20 cellular contexts compared by ENCODE assay signal in genomic region chr6:35218456-35218855, GRCh38. TPM values are rescaled to one million over a fixed set of nuclear protein-coding genes. Genes with fewer than 3 reads are reported as not detected.
DNase-seq lines count a peak whose midpoint lies in the region; ATAC-seq and TF ChIP-seq lines count a peak whose summit lies in the region.
"Had no signal": no experiment of that assay in that cellular context is flagged by ENCODE, and none has a peak within 500 bp of the region (broad histone marks: within the 10 kb centered on the region; RNA-seq: fewer than 3 reads in every experiment).

No MANE protein-coding gene starts in this region.

- peaks cover 71% of the 10 kb centered on the region for H4K20me1 ChIP-seq in osteoblast (ENCODE audit: insufficient read depth, low read length)

- DNase-seq in left ventricle myocardium inferior (no peak), right atrium auricular region (ENCODE audit: low spot score) (no peak), osteoblast (ENCODE audit: insufficient read length, low spot score, missing footprints) (peak; percentile 85), aorta (peak in 1 of 2 donors; percentile 57), A673 (ENCODE audit: low spot score) (no peak)
- DNase-seq in activated naive CD4-positive, alpha-beta T cell treated with Interleukin-2 at 50 U/mL for 16 hours, result no peak
- DNase-seq: CD8-positive, alpha-beta T cell; EL; MG63; NCI-H1048; NCI-H1436; NCI-H1930; NCI-H446 treated with DMSO at 0.1 percent for 48 hours; NCI-H774; SHP77 had no signal

- no peak for TF ChIP-seq CTCF in left ventricle myocardium inferior (IDR thresholded peaks at IDR 0.05; ENCODE audit: borderline replicate concordance)
- TF ChIP-seq CTCF in right atrium auricular region (IDR thresholded peaks at IDR 0.05), result no peak
- no peak for TF ChIP-seq CTCF in brain (conservative IDR thresholded peaks at IDR 0.05)
- no peak for TF ChIP-seq CTCF in osteoblast (IDR thresholded peaks at IDR 0.05; ENCODE audit: extremely low read depth, low read depth, low read length)
- TF ChIP-seq CTCF in A673 (conservative IDR thresholded peaks at IDR 0.05; ENCODE audit: low read depth, low read length), result no peak

- no peaks in the 10 kb centered on the region for H3K36me3 Mint-ChIP-seq in brain
- H3K36me3 Mint-ChIP-seq: CD8-positive, alpha-beta T cell had no signal

- CTCF ChIA-PET in A673 (lab: Charles Lee), result no interaction called here

- H3K27ac ChIP-seq in left ventricle myocardium inferior (replicated peaks) (peak overlapping the region; percentile 36), right atrium auricular region (no peak overlapping the region), osteoblast (ENCODE audit: low read depth, low read length) (peak overlapping the region; percentile 45), aorta (ENCODE audit: low read depth in 1 of 2, low read length in 2 of 2) (peak overlapping the region; percentile 68 to 79), A673 (ENCODE audit: low read depth, low read length, poor library complexity, severe bottlenecking) (no peak overlapping the region)
- H3K27ac ChIP-seq: KMS-11, SK-N-MC had no signal

- H3K4me1 Mint-ChIP-seq in brain, result peaks cover 65% of the 10 kb centered on the region

- H3K36me3 ChIP-seq in left ventricle myocardium inferior (no peaks in the 10 kb centered on the region), right atrium auricular region (no peaks in the 10 kb centered on the region), osteoblast (ENCODE audit: insufficient read depth, low read length) (peaks cover 62% of the 10 kb centered on the region), aorta (ENCODE audit: control insufficient read depth in 1 of 2, insufficient read depth in 2 of 2, low read length in 1 of 2) (no peaks in the 10 kb centered on the region), A673 (ENCODE audit: insufficient read depth, low read length, poor library complexity, severe bottlenecking) (no peaks in the 10 kb centered on the region)
- H3K36me3 ChIP-seq: MG63 had no signal

- peak overlapping the region in 1 of 5 experiments; percentile 79 for H3K4me3 Mint-ChIP-seq in brain
- H3K4me3 Mint-ChIP-seq: CD8-positive, alpha-beta T cell had no signal

- intact Hi-C loops in left ventricle myocardium inferior (cut with micrococcal nuclease) (no loop called here), aorta (cut with DNase I) (no loop called here), A673 (cut with micrococcal nuclease; ENCODE audit: unreplicated experiment) (no loop called here)

- ATAC-seq in aorta (ENCODE audit: low FRiP score) (no peak), HG03342 (IDR thresholded peaks at IDR 0.05; ENCODE audit: unreplicated experiment) (no peak)
- ATAC-seq: CD8-positive, alpha-beta T cell; GM12878 had no signal

- peaks cover 6% of the 10 kb centered on the region for H3K27me3 Mint-ChIP-seq in brain

- H3K4me1 ChIP-seq in left ventricle myocardium inferior (peaks cover 81% of the 10 kb centered on the region), right atrium auricular region (peaks cover 0 to 10% of the 10 kb centered on the region in 2 donors), osteoblast (ENCODE audit: insufficient read depth, low read length) (peaks cover 67% of the 10 kb centered on the region), aorta (ENCODE audit: control insufficient read depth in 1 of 2, insufficient read depth in 2 of 2, low read length in 2 of 2) (peaks cover 4 to 30% of the 10 kb centered on the region in 2 donors), A673 (ENCODE audit: insufficient read depth, low read length, poor library complexity, severe bottlenecking) (no peaks in the 10 kb centered on the region)

- H3K4me3 ChIP-seq in left ventricle myocardium inferior, result no peak overlapping the region
- H3K4me3 ChIP-seq in right atrium auricular region, result no peak overlapping the region
- H3K4me3 ChIP-seq in osteoblast (ENCODE audit: insufficient read depth, low read length), result peak overlapping the region; percentile 70
- H3K4me3 ChIP-seq in aorta (ENCODE audit: low read length in 2 of 2), result no peak overlapping the region
- H3K4me3 ChIP-seq in A673 (ENCODE audit: low read depth, low read length, poor library complexity, severe bottlenecking), result no peak overlapping the region
- H3K4me3 ChIP-seq: GM12878, MG63, SK-N-MC had no signal

- no peak overlapping the region for H2AFZ ChIP-seq in osteoblast (ENCODE audit: low read length)

- peaks cover 99% of the 10 kb centered on the region for H3K79me2 ChIP-seq in osteoblast (ENCODE audit: insufficient read depth, low read length)

- peak overlapping the region; percentile 82 for H3K4me2 ChIP-seq in osteoblast (ENCODE audit: insufficient read depth, low read length)
- H3K4me2 ChIP-seq: KMS-11 had no signal

- POLR2A ChIA-PET in A673 (lab: Charles Lee; ENCODE audit: low non-redundant PET), result no interaction called here

- H3K27me3 ChIP-seq in left ventricle myocardium inferior (ENCODE audit: low read depth) (peaks cover 32% of the 10 kb centered on the region), right atrium auricular region (peaks cover 2 to 9% of the 10 kb centered on the region in 2 donors), osteoblast (ENCODE audit: insufficient read depth, low read length) (no peaks in the 10 kb centered on the region), aorta (ENCODE audit: control insufficient read depth in 1 of 2, insufficient read depth in 2 of 2, low read length in 1 of 2) (no peaks in the 10 kb centered on the region), A673 (replicated peaks; ENCODE audit: insufficient read depth, low read depth, low read length, poor library complexity) (peaks cover 16% of the 10 kb centered on the region)
- H3K27me3 ChIP-seq: MG63 had no signal

- WGBS in aorta, 2 donors, result 46 to 64% methylated on average over 4 of the region's 4 CpGs

- H3K9me3 ChIP-seq in left ventricle myocardium inferior (replicated peaks) (no peaks in the 10 kb centered on the region), right atrium auricular region (no peaks in the 10 kb centered on the region), osteoblast (ENCODE audit: low read depth, low read length) (no peaks in the 10 kb centered on the region), aorta (ENCODE audit: control insufficient read depth, low read length) (no peaks in the 10 kb centered on the region), A673 (ENCODE audit: low read depth, low read length, poor library complexity, severe bottlenecking) (no peaks in the 10 kb centered on the region)
- H3K9me3 ChIP-seq: MG63 had no signal

- peaks cover 0 to 1% (median 0%) of the 10 kb centered on the region in 5 experiments for H3K9me3 Mint-ChIP-seq in brain
- H3K9me3 Mint-ChIP-seq: CD8-positive, alpha-beta T cell had no signal

- peak overlapping the region in 3 of 5 experiments; percentile 7 to 79 (median 58) for H3K27ac Mint-ChIP-seq in brain
- H3K27ac Mint-ChIP-seq: CD8-positive, alpha-beta T cell had no signal

- no TSS peak for BruUV-seq in A673 (replicated peaks; lab: Mats Ljungman, UMichigan)

RNA-seq across cellular contexts. Expression of gene SCUBE3, which starts 4.7 kb away (rescaled TPM):
- total RNA-seq in left ventricle myocardium inferior (8.8 TPM), right atrium auricular region (under 1 TPM; 0.12 to 0.59 TPM), osteoblast (30.4 and 62.5 TPM in 2 replicates), aorta (10 to 100 TPM; 57.6 to 63.6 TPM), A673 (2021) (0.04 TPM in 1 of 2 replicates, not detected in the other)
- polyA plus RNA-seq in brain (ENCODE audit: insufficient read depth, low read depth, low replicate concordance) (1.6 TPM), aorta (10 to 100 TPM in 1 of 2 donors, 1 to 10 TPM in 1; 9.1 to 50.9 TPM)
- total RNA-seq: CD8-positive, alpha-beta T cell had no signal

RNA-seq across cellular contexts. Expression of gene ZNF76, which starts 41.1 kb away (rescaled TPM):
- total RNA-seq in left ventricle myocardium inferior, result 38.7 TPM
- 10 to 100 TPM; 25.4 to 26.0 TPM for total RNA-seq in right atrium auricular region
- 43.0 TPM for polyA plus RNA-seq in brain (ENCODE audit: insufficient read depth, low read depth, low replicate concordance)
- total RNA-seq in osteoblast, result 19.9 and 22.7 TPM in 2 replicates
- total RNA-seq in aorta, result 10 to 100 TPM; 26.6 to 46.4 TPM
- 10 to 100 TPM; 10.6 to 51.8 TPM for polyA plus RNA-seq in aorta
- 28.7 and 36.0 TPM in 2 replicates for total RNA-seq in A673 (2021)

Comparison
In these comparisons a context has a peak if more than half of its experiments do, and no peak if none do; other contexts are left out.
1. H3K27ac ChIP-seq: peak in left ventricle myocardium inferior (single experiment), osteoblast (single experiment) and aorta (2 of 2); none in right atrium auricular region (0 of 2) and A673 (single experiment).